21 cellular contexts compared by ENCODE assay signal in genomic region chr6:18019539-18020534, GRCh38. TPM values are rescaled to one million over a fixed set of nuclear protein-coding genes. Genes with fewer than 3 reads are reported as not detected.
A peak's percentile ranks its signal among the peaks of the same experiment; 100 is the strongest.
DNase-seq lines count a peak whose midpoint lies in the region; ATAC-seq and TF ChIP-seq lines count a peak whose summit lies in the region.
"Had no signal": no experiment of that assay in that cellular context is flagged by ENCODE, and none has a peak within 500 bp of the region (broad histone marks: within the 10 kb centered on the region; RNA-seq: fewer than 3 reads in every experiment).

No MANE protein-coding gene starts in this region.

- intact Hi-C loops in sciatic nerve (cut with DNase I), result no loop called here

- peak overlapping the region; percentile 62 for H2AFZ ChIP-seq in GM23248

- H3K4me2 ChIP-seq in GM23248 (ENCODE audit: unreplicated experiment), result peak overlapping the region; percentile 11
- H3K4me2 ChIP-seq: neural progenitor cell had no signal

- 45 to 57% methylated on average over 51 to 75 of the region's 75 CpGs for WGBS in GM23248 (ENCODE audit: low coverage in 1 of 2, low lambda C conversion rate in 2 of 2, missing lambda C conversion rate in 2 of 2), 2 experiments

- no peaks in the 10 kb centered on the region for H3K79me2 ChIP-seq in GM23248 (ENCODE audit: insufficient read depth)

- in situ Hi-C loops in GM23248 (cut with MboI), result no loop called here

- no peak overlapping the region for H3K27ac ChIP-seq in GM23248
- H3K27ac ChIP-seq in coronary artery, result no peak overlapping the region
- H3K27ac ChIP-seq: dorsolateral prefrontal cortex, gastrocnemius medialis, neural progenitor cell had no signal

- no peaks in the 10 kb centered on the region for H3K9me3 ChIP-seq in GM23248 (ENCODE audit: low read depth)
- H3K9me3 ChIP-seq in iPS-18c (ENCODE audit: control insufficient read depth, insufficient read depth, low read length), result no peaks in the 10 kb centered on the region
- H3K9me3 ChIP-seq: gastrocnemius medialis had no signal

- peak; percentile 40 for ATAC-seq in sciatic nerve
- ATAC-seq: gastrocnemius medialis had no signal

- DNase-seq in GM23248 (peak; percentile 25), coronary artery (ENCODE audit: low spot score) (no peak), sciatic nerve (ENCODE audit: low spot score) (no peak), ureter (ENCODE audit: low spot score) (no peak), DMS53 treated with DMSO at 0.1 percent for 48 hours (lab: John Stamatoyannopoulos, UW; ENCODE audit: unreplicated experiment) (no peak), mucosa of gallbladder (ENCODE audit: low spot score) (no peak), NAMALWA (ENCODE audit: low spot score) (no peak)
- DNase-seq: ACHN; activated CD8-positive, alpha-beta memory T cell treated with anti-CD3 and anti-CD28 coated beads, Interleukin-2, amount 50 U/mL, for 4 hours; CD4-positive, CD25-positive, alpha-beta regulatory T cell; DMS 273 treated with DMSO at 0.1 percent for 48 hours; dorsolateral prefrontal cortex; gastrocnemius medialis; kidney glomerular epithelial cell; NCI-H1092 treated with DMSO at 0.1 percent for 48 hours; NCI-H2081 treated with DMSO at 0.1 percent for 48 hours; NCI-H510A; stimulated activated CD8-positive, alpha-beta memory T cell treated with anti-CD3 and anti-CD28 coated beads, Interleukin-4, amount 100 ng/mL, for 48 hours had no signal

- H3K36me3 ChIP-seq in GM23248 (ENCODE audit: low read depth), result no peaks in the 10 kb centered on the region
- H3K36me3 ChIP-seq: gastrocnemius medialis, neural progenitor cell had no signal

- no peaks in the 10 kb centered on the region for H4K20me1 ChIP-seq in GM23248 (ENCODE audit: insufficient read depth)

- H3K9ac ChIP-seq in GM23248, result no peak overlapping the region
- H3K9ac ChIP-seq: neural progenitor cell had no signal

- no peaks in the 10 kb centered on the region for H3K9me2 ChIP-seq in GM23248 (ENCODE audit: insufficient read depth)

- H3K4me3 ChIP-seq in GM23248 (peak overlapping the region; percentile 28; the same call in 1 of the 2 replicates), coronary artery (peak overlapping the region; percentile 21), iPS-18c (ENCODE audit: insufficient read depth, low read depth, low read length) (0 out of 2 replicates have a peak overlapping the region, but pooled peaks have one; percentile 2)
- H3K4me3 ChIP-seq: neural progenitor cell had no signal

- no peak for TF ChIP-seq CTCF in coronary artery (IDR thresholded peaks at IDR 0.05)

- H3K4me1 ChIP-seq in GM23248 (ENCODE audit: insufficient read depth), result peaks cover 14% of the 10 kb centered on the region
- H3K4me1 ChIP-seq: gastrocnemius medialis had no signal

- H3K27me3 ChIP-seq in GM23248 (replicated peaks; ENCODE audit: insufficient read depth), result no peaks in the 10 kb centered on the region
- H3K27me3 ChIP-seq: dorsolateral prefrontal cortex, gastrocnemius medialis, neural progenitor cell had no signal

- peaks cover 11% of the 10 kb centered on the region; the same call in 1 of the 2 replicates for H3F3A ChIP-seq in GM23248 (ENCODE audit: insufficient read depth)

RNA-seq across cellular contexts. Expression of gene KIF13A, which starts 32.4 kb away (rescaled TPM):
- total RNA-seq in GM23248 (2014; rRNA removed; shearing (Covaris generic)), result 46.0 and 47.3 TPM in 2 replicates
- polyA plus RNA-seq in GM23248 (2016; fragmentation: Nextera tagmentation; extraction: Ambion mirVana), result 5.0 and 7.4 TPM in 2 replicates
- 72.8 TPM for total RNA-seq in sciatic nerve
- total RNA-seq in ureter, result 57.7 TPM
- 43.0 TPM for total RNA-seq in mucosa of gallbladder
- total RNA-seq: T-helper 2 cell treated with Interferon-gamma antibody and Interleukin-4, amounts not matched to agents 100 ng/mL and 5 ng/mL, for 36 hours had no signal
- polyA plus RNA-seq: CD4-positive, CD25-positive, alpha-beta regulatory T cell had no signal
